In genomic region chr1:154974086-154974807, GRCh38 we compare ENCODE assay signal across 8 cellular contexts.
DNase-seq lines count a peak whose midpoint lies in the region; ATAC-seq lines count a peak whose summit lies in the region.

Gene CKS1B (plus strand): TSS chr1:154974681. CDS start chr1:154974746, 65 bp downstream.

- peak; percentile 89 to 100 (median 98) for DNase-seq in C1 segment of cervical spinal cord (lab: John Stamatoyannopoulos, UW)
- DNase-seq in NCI-H526 (lab: John Stamatoyannopoulos, UW) = peak; percentile 100
- peak; percentile 97 for DNase-seq in activated CD4-positive, alpha-beta T cell treated with anti-CD3 and anti-CD28 coated beads for 48 hours
- DNase-seq in dedifferentiated amniotic fluid mesenchymal stem cell (ENCODE audit: extremely low spot score) = peak; percentile 100
- DNase-seq in left kidney (ENCODE audit: low read depth, low spot score) = peak; percentile 100
- DNase-seq in stimulated activated CD4-positive, alpha-beta T cell treated with anti-CD3 and anti-CD28 coated beads, Interleukin-2, amount 100 ng/mL, for 24 hours = peak; percentile 94

- peak; percentile 74 for ATAC-seq in GM19328 (IDR thresholded peaks at IDR 0.05; ENCODE audit: unreplicated experiment)
- peak; percentile 71 for ATAC-seq in HG03469 (IDR thresholded peaks at IDR 0.05; ENCODE audit: unreplicated experiment)

Comparison
In these comparisons a context has a peak if more than half of its experiments do, and no peak if none do; other contexts are left out.
1. Peak in every context shown above with its lines: DNase-seq and ATAC-seq.